In the genomic region with DNA sequence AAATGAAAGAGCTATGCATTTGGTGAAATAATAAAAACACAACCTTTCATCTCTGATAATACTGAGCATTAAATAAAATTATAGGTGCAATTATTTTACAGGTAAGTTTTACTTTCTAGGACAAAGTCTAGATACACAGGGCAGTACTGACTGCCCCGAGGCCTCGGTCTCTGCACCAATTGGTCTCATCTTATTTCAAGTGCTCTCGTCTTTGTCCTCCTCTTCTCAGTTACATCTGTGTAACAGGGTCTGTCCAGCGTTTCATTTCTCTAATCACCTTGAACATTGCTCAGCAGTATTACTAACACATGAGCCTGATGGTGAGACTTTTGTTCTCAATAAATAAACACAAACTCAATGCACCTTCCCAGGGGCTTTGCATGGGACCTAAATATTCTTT, we compare ENCODE assay signal across 28 cellular contexts. TPM values are rescaled to one million over a fixed set of nuclear protein-coding genes. Genes with fewer than 3 reads are reported as not detected.
"Had no signal": no experiment of that assay in that cellular context is flagged by ENCODE, and none has a peak within 500 bp of the region (broad histone marks: within the 10 kb centered on the region; RNA-seq: fewer than 3 reads in every experiment).

No MANE protein-coding gene starts in this region.

- H3K9me3 ChIP-seq: ascending aorta, gastrocnemius medialis had no signal

- H3K27ac ChIP-seq: ascending aorta, breast epithelium, esophagus muscularis mucosa, foreskin keratinocyte, gastrocnemius medialis had no signal

- H3K4me3 ChIP-seq: ascending aorta, breast epithelium, esophagus muscularis mucosa, gastrocnemius medialis had no signal

- ATAC-seq: activated naive CD4-positive, alpha-beta T cell treated with anti-CD3 and anti-CD28 coated beads, Interleukin-2, amount 50 U/mL, for 72 hours; activated T-cell treated with anti-CD3 and anti-CD28 coated beads, Interleukin-2, amount 50 U/mL, for 72 hours; effector memory CD8-positive, alpha-beta T cell; foreskin keratinocyte; gastrocnemius medialis; WTC11 had no signal

- H3K4me1 ChIP-seq: breast epithelium, foreskin keratinocyte, gastrocnemius medialis had no signal

- H3K36me3 ChIP-seq: ascending aorta, breast epithelium, esophagus muscularis mucosa, gastrocnemius medialis had no signal

- H3K27me3 ChIP-seq: ascending aorta, breast epithelium, esophagus muscularis mucosa, foreskin keratinocyte, gastrocnemius medialis had no signal

- DNase-seq: activated CD4-positive, alpha-beta memory T cell treated with anti-CD3 and anti-CD28 coated beads, Interleukin-2, amount 10 ng/mL, durations not matched to agents 7 days and 5 days; activated CD4-positive, alpha-beta T cell treated with anti-CD3 and anti-CD28 coated beads for 1 hour; activated CD4-positive, alpha-beta T cell treated with anti-CD3 and anti-CD28 coated beads for 4 hours; activated CD4-positive, alpha-beta T cell treated with anti-CD3 and anti-CD28 coated beads, Interleukin-2, amount 10 ng/mL, durations not matched to agents 7 days and 5 days; activated CD4-positive, alpha-beta T cell treated with anti-CD3 and anti-CD28 coated beads, Interleukin-2, amount 50 U/mL, for 4 hours; activated CD8-positive, alpha-beta memory T cell treated with anti-CD3 and anti-CD28 coated beads, Interleukin-2, amount 50 U/mL, for 48 hours; activated gamma-delta T cell; activated naive CD4-positive, alpha-beta T cell; activated naive CD4-positive, alpha-beta T cell treated with anti-CD3 and anti-CD28 coated beads, Interleukin-2, amount 10 ng/mL, durations not matched to agents 7 days and 5 days; activated naive CD8-positive, alpha-beta T cell treated with anti-CD3 and anti-CD28 coated beads, Interleukin-2, amount 10 ng/mL, durations not matched to agents 7 days and 5 days; activated T-cell treated with anti-CD3 and anti-CD28 coated beads for 4 hours; activated T-cell treated with anti-CD3 and anti-CD28 coated beads, Interleukin-2, amount 50 U/mL, for 24 hours; activated T-cell treated with anti-CD3 and anti-CD28 coated beads, Interleukin-2, amount 50 U/mL, for 72 hours; caudate nucleus; cortex of kidney; dermis blood vessel endothelial cell; effector CD4-positive, alpha-beta T cell; effector memory CD8-positive, alpha-beta T cell; erythroblast; foreskin keratinocyte; gastrocnemius medialis; T-helper 2 cell had no signal

RNA-seq across cellular contexts. Expression of gene SORBS2, which starts 44.5 kb away (rescaled TPM):
- total RNA-seq: activated CD4-positive, alpha-beta memory T cell treated with anti-CD3 and anti-CD28 coated beads, Interleukin-2, amount 10 ng/mL, durations not matched to agents 7 days and 5 days; activated CD4-positive, alpha-beta T cell treated with anti-CD3 and anti-CD28 coated beads, Interleukin-2, amount 10 ng/mL, durations not matched to agents 7 days and 5 days; activated naive CD4-positive, alpha-beta T cell treated with anti-CD3 and anti-CD28 coated beads, Interleukin-2, amount 50 U/mL, for 72 hours; activated naive CD8-positive, alpha-beta T cell treated with anti-CD3 and anti-CD28 coated beads, Interleukin-2, amount 10 ng/mL, durations not matched to agents 7 days and 5 days; T-helper 1 cell treated with Interleukin-12 subunit alpha and Interleukin-12 subunit beta and Interleukin-4 antibody, amounts not matched to agents 30 ng/mL and 1 ng/mL, for 36 hours had no signal
